18 cellular contexts compared by ENCODE assay signal in the genomic region with DNA sequence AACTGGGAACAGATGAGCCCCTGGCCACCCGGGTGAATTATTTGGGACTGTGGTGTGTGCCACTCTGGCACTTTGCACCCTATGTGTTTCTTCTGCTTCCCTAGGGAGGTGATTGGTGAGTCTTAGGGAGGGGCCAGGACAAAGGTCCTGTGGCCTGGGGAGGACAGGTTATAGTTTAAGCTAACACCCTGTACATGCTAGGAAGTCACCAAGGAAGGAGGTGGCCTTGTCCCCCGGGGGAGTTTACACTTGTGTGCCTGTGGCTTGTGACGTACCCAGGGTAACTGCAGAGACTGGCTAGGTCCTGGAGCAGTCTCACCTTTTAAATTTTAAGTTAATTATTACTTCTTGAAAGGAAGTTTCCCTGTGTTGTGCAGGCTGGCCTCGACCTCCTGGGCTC.
"Had no signal": no experiment of that assay in that cellular context is flagged by ENCODE, and none has a peak within 500 bp of the region (broad histone marks: within the 10 kb centered on the region; RNA-seq: fewer than 3 reads in every experiment).

No MANE protein-coding gene starts in this region.

- H3K4me3 ChIP-seq: esophagus squamous epithelium, lower lobe of right lung, psoas muscle, spleen, stomach, testis had no signal

- ATAC-seq: activated CD4-positive, CD25-positive, alpha-beta regulatory T cell treated with anti-CD3 and anti-CD28 coated beads, Interleukin-2, amount 50 U/mL, for 24 hours; lower lobe of right lung; psoas muscle; sciatic nerve had no signal

- H3K4me1 ChIP-seq: esophagus squamous epithelium, lower lobe of right lung, psoas muscle, stomach, testis had no signal

- DNase-seq: activated CD4-positive, alpha-beta T cell treated with anti-CD3 and anti-CD28 coated beads, Interleukin-2, amount 50 U/mL, for 1 hour; activated naive CD4-positive, alpha-beta T cell; activated naive CD8-positive, alpha-beta T cell treated with anti-CD3 and anti-CD28 coated beads, Interleukin-2, amount 10 ng/mL, durations not matched to agents 7 days and 5 days; aorta; effector CD8-positive, alpha-beta T cell; esophagus squamous epithelium; kidney glomerular epithelial cell; lower lobe of right lung; midbrain; psoas muscle; spleen; stimulated activated CD4-positive, alpha-beta T cell treated with anti-CD3 and anti-CD28 coated beads, Interleukin-1b, Interleukin-23, amount 100 ng/mL, for 48 hours; stomach; T-helper 9 cell; testis had no signal

- H3K27me3 ChIP-seq: spleen, stomach, testis had no signal

- H3K9me3 ChIP-seq: esophagus squamous epithelium, lower lobe of right lung, psoas muscle, spleen, stomach, testis had no signal

- H3K36me3 ChIP-seq: esophagus squamous epithelium, lower lobe of right lung, spleen, stomach had no signal

- H3K27ac ChIP-seq: esophagus squamous epithelium, lower lobe of right lung, psoas muscle, spleen, stomach, testis had no signal

- FAIRE-seq: endothelial cell of umbilical vein had no signal
